In genomic region chr2:223474893-223475292, GRCh38 we compare ENCODE assay signal across 1 cellular context.
TF ChIP-seq lines count a peak whose summit lies in the region.

No MANE protein-coding gene starts in this region.

TF ChIP-seq in SK-N-SH treated with all-trans-retinoic acid at 6 μM for 48 hours, 23 proteins besides CTCF, POLR2A, EP300 and RAD21 (continued from another document):
- TF ChIP-seq POU6F1 (CRISPR knock-in tag; IDR thresholded peaks at IDR 0.05; ENCODE audit: borderline replicate concordance, low read depth), result no peak
- TF ChIP-seq ZNF8 (CRISPR knock-in tag; IDR thresholded peaks at IDR 0.05), result no peak
- TF ChIP-seq TOX (CRISPR knock-in tag; IDR thresholded peaks at IDR 0.05; ENCODE audit: borderline replicate concordance), result no peak
- no peak for TF ChIP-seq PPARA (CRISPR knock-in tag; IDR thresholded peaks at IDR 0.05; ENCODE audit: borderline replicate concordance)
- no peak for TF ChIP-seq TCF4 (CRISPR knock-in tag; IDR thresholded peaks at IDR 0.05; ENCODE audit: borderline replicate concordance)
